In genomic region chr2:23628926-23629325, GRCh38 we compare ENCODE assay signal across 21 cellular contexts.
"Had no signal": no experiment of that assay in that cellular context is flagged by ENCODE, and none has a peak within 500 bp of the region (broad histone marks: within the 10 kb centered on the region; RNA-seq: fewer than 3 reads in every experiment).

No MANE protein-coding gene starts in this region.

- H3K27ac Mint-ChIP-seq: activated B cell treated with CpG ODN at 0.5 μM for 24 hours; activated CD4-positive, alpha-beta memory T cell treated with anti-CD3 and anti-CD28 coated beads, Interleukin-2, amount 10 ng/mL, durations not matched to agents 7 days and 5 days; activated CD8-positive, alpha-beta memory T cell treated with anti-CD3 and anti-CD28 coated beads, Interleukin-2, amount 10 ng/mL, durations not matched to agents 7 days and 5 days; activated naive CD8-positive, alpha-beta T cell treated with anti-CD3 and anti-CD28 coated beads for 36 hours; activated T-helper 17 cell treated with anti-CD3 and anti-CD28 coated beads, Interleukin-2, amount 50 U/mL, for 72 hours; immature natural killer cell; naive thymus-derived CD8-positive, alpha-beta T cell had no signal

- H3K27me3 ChIP-seq: body of pancreas, colonic mucosa, heart right ventricle, thyroid gland had no signal

- H3K36me3 ChIP-seq: colonic mucosa, heart right ventricle, thyroid gland had no signal

- DNase-seq: activated B cell treated with CpG ODN at 0.5 μM for 24 hours; activated CD4-positive, alpha-beta memory T cell treated with anti-CD3 and anti-CD28 coated beads, Interleukin-2, amount 10 ng/mL, durations not matched to agents 7 days and 5 days; activated CD4-positive, alpha-beta T cell treated with anti-CD3 and anti-CD28 coated beads for 4 hours; activated CD8-positive, alpha-beta memory T cell treated with anti-CD3 and anti-CD28 coated beads, Interleukin-2, amount 10 ng/mL, durations not matched to agents 7 days and 5 days; activated naive CD4-positive, alpha-beta T cell; activated naive CD8-positive, alpha-beta T cell treated with anti-CD3 and anti-CD28 coated beads for 36 hours; body of pancreas; caudate nucleus; colonic mucosa; heart right ventricle; immature natural killer cell; mesenchymal stem cell; stimulated activated CD4-positive, alpha-beta T cell treated with anti-CD3 and anti-CD28 coated beads, Interleukin-1b, Interleukin-23, amount 100 ng/mL, for 48 hours; stimulated activated CD8-positive, alpha-beta memory T cell treated with anti-CD3 and anti-CD28 coated beads, Interleukin-4, amount 100 ng/mL, for 48 hours; stimulated activated naive CD4-positive, alpha-beta T cell treated with Interleukin-2 at 50 U/mL for 16 hours; SW 1271; T-helper 2 cell; thyroid gland had no signal

- H3K4me1 Mint-ChIP-seq: activated B cell treated with CpG ODN at 0.5 μM for 24 hours; activated CD4-positive, alpha-beta memory T cell treated with anti-CD3 and anti-CD28 coated beads, Interleukin-2, amount 10 ng/mL, durations not matched to agents 7 days and 5 days; activated CD8-positive, alpha-beta memory T cell treated with anti-CD3 and anti-CD28 coated beads, Interleukin-2, amount 10 ng/mL, durations not matched to agents 7 days and 5 days; activated naive CD8-positive, alpha-beta T cell treated with anti-CD3 and anti-CD28 coated beads for 36 hours; activated T-helper 17 cell treated with anti-CD3 and anti-CD28 coated beads, Interleukin-2, amount 50 U/mL, for 72 hours; immature natural killer cell had no signal

- H3K4me3 Mint-ChIP-seq: activated B cell treated with CpG ODN at 0.5 μM for 24 hours; activated CD4-positive, alpha-beta memory T cell treated with anti-CD3 and anti-CD28 coated beads, Interleukin-2, amount 10 ng/mL, durations not matched to agents 7 days and 5 days; activated CD8-positive, alpha-beta memory T cell treated with anti-CD3 and anti-CD28 coated beads, Interleukin-2, amount 10 ng/mL, durations not matched to agents 7 days and 5 days; activated naive CD8-positive, alpha-beta T cell treated with anti-CD3 and anti-CD28 coated beads for 36 hours; activated T-helper 17 cell treated with anti-CD3 and anti-CD28 coated beads, Interleukin-2, amount 50 U/mL, for 72 hours; immature natural killer cell; naive thymus-derived CD8-positive, alpha-beta T cell had no signal

- H3K27me3 Mint-ChIP-seq: activated B cell treated with CpG ODN at 0.5 μM for 24 hours; activated CD4-positive, alpha-beta memory T cell treated with anti-CD3 and anti-CD28 coated beads, Interleukin-2, amount 10 ng/mL, durations not matched to agents 7 days and 5 days; activated naive CD8-positive, alpha-beta T cell treated with anti-CD3 and anti-CD28 coated beads for 36 hours; activated T-helper 17 cell treated with anti-CD3 and anti-CD28 coated beads, Interleukin-2, amount 50 U/mL, for 72 hours; naive thymus-derived CD8-positive, alpha-beta T cell had no signal

- ATAC-seq: activated CD8-positive, alpha-beta memory T cell treated with anti-CD3 and anti-CD28 coated beads, Interleukin-2, amount 10 ng/mL, durations not matched to agents 7 days and 5 days; activated T-helper 17 cell treated with anti-CD3 and anti-CD28 coated beads, Interleukin-2, amount 50 U/mL, for 72 hours; body of pancreas; esophagus mucosa; heart right ventricle; naive thymus-derived CD8-positive, alpha-beta T cell had no signal

- H3K4me1 ChIP-seq: body of pancreas, colonic mucosa, heart right ventricle, thyroid gland had no signal

- H3K4me3 ChIP-seq: body of pancreas, colonic mucosa, heart right ventricle, thyroid gland had no signal

- H3K36me3 Mint-ChIP-seq: activated CD8-positive, alpha-beta memory T cell treated with anti-CD3 and anti-CD28 coated beads, Interleukin-2, amount 10 ng/mL, durations not matched to agents 7 days and 5 days; activated naive CD8-positive, alpha-beta T cell treated with anti-CD3 and anti-CD28 coated beads for 36 hours had no signal

- H3K27ac ChIP-seq: body of pancreas, colonic mucosa, heart right ventricle, thyroid gland had no signal

- H3K9me3 ChIP-seq: body of pancreas, colonic mucosa, thyroid gland had no signal
